Comparison of ENCODE assay signal across 9 cellular contexts in genomic region chr4:56261027-56261426, GRCh38.
DNase-seq lines count a peak whose midpoint lies in the region; ATAC-seq and TF ChIP-seq lines count a peak whose summit lies in the region.
"Had no signal": no experiment of that assay in that cellular context is flagged by ENCODE, and none has a peak within 500 bp of the region (broad histone marks: within the 10 kb centered on the region; RNA-seq: fewer than 3 reads in every experiment).

No MANE protein-coding gene starts in this region.

- no peaks in the 10 kb centered on the region for H3K4me1 Mint-ChIP-seq in CD14-positive monocyte

- intact Hi-C loops in CD14-positive monocyte (cut with micrococcal nuclease), result no loop called here

- peaks cover 6 to 24% (median 11%) of the 10 kb centered on the region in 7 donors for H3K9me3 Mint-ChIP-seq in CD14-positive monocyte

- DNase-seq in CD1c-positive myeloid dendritic cell (ENCODE audit: extremely low spot score) (peak; percentile 41), CD14-positive monocyte (ENCODE audit: low spot score) (no peak), LoVo (ENCODE audit: low spot score) (no peak)
- peak; percentile 14 for DNase-seq in activated CD8-positive, alpha-beta memory T cell treated with anti-CD3 and anti-CD28 coated beads, Interleukin-2, amount 50 U/mL, for 24 hours (ENCODE audit: extremely low read depth)
- peak; percentile 28 to 52 for DNase-seq in stimulated activated CD4-positive, alpha-beta T cell treated with anti-CD3 and anti-CD28 coated beads, Interleukin-12 subunit alpha, Interleukin-12 subunit beta, amount 100 ng/mL, for 24 hours (ENCODE audit: low read depth in 2 of 2)
- DNase-seq: Karpas-422 had no signal

- peak; percentile 89 for ATAC-seq in HG02852 (IDR thresholded peaks at IDR 0.05; ENCODE audit: unreplicated experiment)
- no peak for ATAC-seq in HG02970 (IDR thresholded peaks at IDR 0.05; ENCODE audit: low FRiP score, unreplicated experiment)
- ATAC-seq in HG03460 (IDR thresholded peaks at IDR 0.05; ENCODE audit: unreplicated experiment), result no peak

- no peaks in the 10 kb centered on the region for H3K27me3 Mint-ChIP-seq in CD14-positive monocyte (ENCODE audit: low read depth in 3 of 3)

- no peak overlapping the region for H3K27ac Mint-ChIP-seq in CD14-positive monocyte

- TF ChIP-seq CTCF in CD14-positive monocyte (IDR thresholded peaks at IDR 0.05), result no peak

- no peak overlapping the region for H3K4me3 Mint-ChIP-seq in CD14-positive monocyte

- H3K36me3 Mint-ChIP-seq in CD14-positive monocyte, result no peaks in the 10 kb centered on the region

Comparison
In these comparisons a context has a peak if more than half of its experiments do, and no peak if none do; other contexts are left out.
1. DNase-seq: peak in CD1c-positive myeloid dendritic cell (single experiment), activated CD8-positive, alpha-beta memory T cell treated with anti-CD3 and anti-CD28 coated beads, Interleukin-2, amount 50 U/mL, for 24 hours (single experiment) and stimulated activated CD4-positive, alpha-beta T cell treated with anti-CD3 and anti-CD28 coated beads, Interleukin-12 subunit alpha, Interleukin-12 subunit beta, amount 100 ng/mL, for 24 hours (2 of 2); none in CD14-positive monocyte (single experiment) and LoVo (single experiment).